In genomic region chr4:125511715-125512114, GRCh38 we compare ENCODE assay signal across 28 cellular contexts.
"Had no signal": no experiment of that assay in that cellular context is flagged by ENCODE, and none has a peak within 500 bp of the region (broad histone marks: within the 10 kb centered on the region; RNA-seq: fewer than 3 reads in every experiment).

No MANE protein-coding gene starts in this region.

- H3K27ac ChIP-seq: left lung, lower lobe of right lung, ovary, right atrium auricular region, skin epidermis, stomach, testis, thyroid gland, transverse colon, upper lobe of left lung, vagina had no signal

- H3K27me3 ChIP-seq: left lung, ovary, right atrium auricular region, stomach, testis, thyroid gland, transverse colon, upper lobe of left lung, vagina had no signal

- ATAC-seq: left cardiac atrium; lower lobe of right lung; mucosa of descending colon; naive thymus-derived CD4-positive, alpha-beta T cell; natural killer cell treated with Interleukin-12 subunit alpha and Interleukin-12 subunit beta and Interleukin-15 and Interleukin-18, amount 100 ng/mL, for 72 hours; sciatic nerve; stimulated activated naive B cell treated with anti-CD40 and anti-IgM and Interleukin-4, amounts not matched to agents 10 μg/mL and 1 μg/mL and 100 μg/mL, for 72 hours; stimulated activated naive CD8-positive, alpha-beta T cell treated with anti-CD3 and anti-CD28 coated beads, Interleukin-15, Interleukin-2, amounts not matched to agents 100 U/mL and 50 U/mL, for 24 hours had no signal

- DNase-seq: hippocampal formation; kidney glomerular epithelial cell; left cardiac atrium; left lung; lower lobe of right lung; mammary epithelial cell; mesendoderm; midbrain; mucosa of descending colon; naive thymus-derived CD4-positive, alpha-beta T cell; ovary; stimulated activated CD4-positive, alpha-beta T cell treated with anti-CD3 and anti-CD28 coated beads, Interleukin-12 subunit alpha, Interleukin-12 subunit beta, amount 100 ng/mL, for 4 hours; stimulated activated CD4-positive, alpha-beta T cell treated with anti-CD3 and anti-CD28 coated beads, Interleukin-15, amount 100 ng/mL, for 24 hours; stimulated activated CD4-positive, alpha-beta T cell treated with anti-CD3 and anti-CD28 coated beads, Interleukin-2, amount 100 ng/mL, for 24 hours; stimulated activated CD4-positive, alpha-beta T cell treated with anti-CD3 and anti-CD28 coated beads, Interleukin-4, amount 100 ng/mL, for 1 hour; stimulated activated naive B cell treated with anti-CD40 and anti-IgM and Interleukin-4, amounts not matched to agents 10 μg/mL and 1 μg/mL and 100 μg/mL, for 72 hours; stimulated activated naive CD8-positive, alpha-beta T cell treated with anti-CD3 and anti-CD28 coated beads, Interleukin-15, Interleukin-2, amounts not matched to agents 100 U/mL and 50 U/mL, for 24 hours; stomach; testis; thyroid gland; transverse colon; upper lobe of left lung had no signal

- H3K27me3 Mint-ChIP-seq: naive thymus-derived CD4-positive, alpha-beta T cell; progenitor cell of endocrine pancreas; stimulated activated naive B cell treated with anti-CD40 and anti-IgM and Interleukin-4, amounts not matched to agents 10 μg/mL and 1 μg/mL and 100 μg/mL, for 72 hours had no signal

- H3K27ac Mint-ChIP-seq: naive thymus-derived CD4-positive, alpha-beta T cell; natural killer cell treated with Interleukin-12 subunit alpha and Interleukin-12 subunit beta and Interleukin-15 and Interleukin-18, amount 100 ng/mL, for 72 hours; progenitor cell of endocrine pancreas; stimulated activated naive B cell treated with anti-CD40 and anti-IgM and Interleukin-4, amounts not matched to agents 10 μg/mL and 1 μg/mL and 100 μg/mL, for 72 hours had no signal

- H3K4me3 ChIP-seq: left lung, lower lobe of right lung, mucosa of descending colon, ovary, right atrium auricular region, skin epidermis, stomach, testis, thyroid gland, transverse colon, upper lobe of left lung, vagina had no signal

- H3K4me1 Mint-ChIP-seq: naive thymus-derived CD4-positive, alpha-beta T cell; stimulated activated naive B cell treated with anti-CD40 and anti-IgM and Interleukin-4, amounts not matched to agents 10 μg/mL and 1 μg/mL and 100 μg/mL, for 72 hours had no signal

- H3K9me3 ChIP-seq: lower lobe of right lung, mucosa of descending colon, ovary, testis, thyroid gland, upper lobe of left lung, vagina had no signal

- H3K36me3 ChIP-seq: left lung, lower lobe of right lung, ovary, right atrium auricular region, stomach, thyroid gland, transverse colon, upper lobe of left lung, vagina had no signal

- H3K4me1 ChIP-seq: left lung, lower lobe of right lung, right atrium auricular region, stomach, testis, transverse colon, upper lobe of left lung, vagina had no signal

- H3K4me3 Mint-ChIP-seq: naive thymus-derived CD4-positive, alpha-beta T cell; natural killer cell treated with Interleukin-12 subunit alpha and Interleukin-12 subunit beta and Interleukin-15 and Interleukin-18, amount 100 ng/mL, for 72 hours; stimulated activated naive B cell treated with anti-CD40 and anti-IgM and Interleukin-4, amounts not matched to agents 10 μg/mL and 1 μg/mL and 100 μg/mL, for 72 hours had no signal

- H3K36me3 Mint-ChIP-seq: naive thymus-derived CD4-positive, alpha-beta T cell; natural killer cell treated with Interleukin-12 subunit alpha and Interleukin-12 subunit beta and Interleukin-15 and Interleukin-18, amount 100 ng/mL, for 72 hours; stimulated activated naive B cell treated with anti-CD40 and anti-IgM and Interleukin-4, amounts not matched to agents 10 μg/mL and 1 μg/mL and 100 μg/mL, for 72 hours had no signal
